8 cellular contexts compared by ENCODE assay signal in genomic region chr19:13430790-13431582, GRCh38.
DNase-seq lines count a peak whose midpoint lies in the region; ATAC-seq, FAIRE-seq and TF ChIP-seq lines count a peak whose summit lies in the region.

No MANE protein-coding gene starts in this region.

- H2BK15ac ChIP-seq in IMR-90 (ENCODE audit: low read depth, low read length) = no peak overlapping the region

- dilution Hi-C loops in IMR-90 (cut with HindIII; ENCODE audit: low sequenced_read_pairs, unreplicated experiment) = no loop called here

- H3K9me3 Mint-ChIP-seq in chondrocyte (ENCODE audit: low read depth) = peaks cover 4% of the 10 kb centered on the region
- peaks cover 5% of the 10 kb centered on the region in 2 donors for H3K9me3 Mint-ChIP-seq in stimulated activated naive CD8-positive, alpha-beta T cell treated with anti-CD3 and anti-CD28 coated beads, Interleukin-15, amount 100 ng/mL, for 72 hours

- no peak overlapping the region for H2BK20ac ChIP-seq in IMR-90 (ENCODE audit: low read depth, low read length)

- no peaks in the 10 kb centered on the region for H3K9me1 ChIP-seq in IMR-90 (ENCODE audit: insufficient read depth, low read length)

- peaks cover 3% of the 10 kb centered on the region for H3K27me3 Mint-ChIP-seq in chondrocyte (ENCODE audit: low read depth)
- H3K27me3 Mint-ChIP-seq in stimulated activated naive CD8-positive, alpha-beta T cell treated with anti-CD3 and anti-CD28 coated beads, Interleukin-15, amount 100 ng/mL, for 72 hours = peaks cover 32% of the 10 kb centered on the region

- H3K36me3 Mint-ChIP-seq in chondrocyte (ENCODE audit: low read depth) = no peaks in the 10 kb centered on the region

- CTCF ChIA-PET in IMR-90 (lab: Yijun Ruan, JAX) = interaction anchor here (1.2 kb wide), 1 partner anchor 8 kb away, joined by 3 read pairs; no protein-coding TSS in a partner anchor

- H2AK5ac ChIP-seq in IMR-90 (ENCODE audit: low read depth, low read length) = no peak overlapping the region

- intact Hi-C loops in IMR-90 (cut with micrococcal nuclease) (loop anchor here (1.0 kb wide), 3 partner anchors 65 to 158 kb away; no protein-coding TSS in a partner anchor), uterus (cut with DNase I; ENCODE audit: low total_unique reads) (no loop called here)

- 44% methylated on average over 3 of the region's 5 CpGs; no CpG with 5 or more reads in 1 of the 2 experiments for WGBS in IMR-90 (ENCODE audit: extremely low coverage in 2 of 2, insufficient read length in 1 of 2), 2 experiments

- H4K91ac ChIP-seq in IMR-90 (ENCODE audit: insufficient read depth, low read depth, low read length) = no peak overlapping the region

- H3K4me3 ChIP-seq in IMR-90 (ENCODE audit: insufficient read depth, low read depth, low read length) = no peak overlapping the region
- H3K4me3 ChIP-seq in WERI-Rb-1 (ENCODE audit: low read depth, low read length) = no peak overlapping the region
- no peak overlapping the region for H3K4me3 ChIP-seq in uterus

- no peak overlapping the region for H3K56ac ChIP-seq in IMR-90 (ENCODE audit: extremely low read depth, insufficient read depth, low read length)

- no peak overlapping the region for H3K18ac ChIP-seq in IMR-90 (ENCODE audit: low read depth, low read length)

- no peak for FAIRE-seq in D721Med (lab: Jason Lieb, UNC)

- peak overlapping the region; percentile 43 for H2AFZ ChIP-seq in IMR-90 (replicated peaks; ENCODE audit: low read length, poor library complexity)

- no TSS peak for BruUV-seq in IMR-90 (replicated peaks; lab: Mats Ljungman, UMichigan)

- H3K27ac ChIP-seq in IMR-90 (ENCODE audit: insufficient read depth, low read length) (no peak overlapping the region), WERI-Rb-1 (no peak overlapping the region), uterus (no peak overlapping the region)

- no peaks in the 10 kb centered on the region for H4K20me1 ChIP-seq in IMR-90 (ENCODE audit: insufficient read depth, low read length)

- no peak overlapping the region for H2AK9ac ChIP-seq in IMR-90 (replicated peaks; ENCODE audit: low read depth, low read length, poor library complexity)

- H3K4me1 ChIP-seq in IMR-90 (ENCODE audit: control insufficient read depth, insufficient read depth, low read length) (no peaks in the 10 kb centered on the region), uterus (no peaks in the 10 kb centered on the region)

- no peak overlapping the region for H3K4me2 ChIP-seq in IMR-90 (ENCODE audit: low read depth, low read length)

- no peak overlapping the region for H3K27ac Mint-ChIP-seq in chondrocyte (ENCODE audit: unreplicated experiment)
- no peak overlapping the region for H3K27ac Mint-ChIP-seq in stimulated activated naive CD8-positive, alpha-beta T cell treated with anti-CD3 and anti-CD28 coated beads, Interleukin-15, amount 100 ng/mL, for 72 hours

- in situ Hi-C loops in IMR-90 (cut with MboI; ENCODE audit: low sequenced_read_pairs) = no loop called here

- H3K4me1 Mint-ChIP-seq in chondrocyte (ENCODE audit: low read depth) = no peaks in the 10 kb centered on the region
- no peaks in the 10 kb centered on the region for H3K4me1 Mint-ChIP-seq in stimulated activated naive CD8-positive, alpha-beta T cell treated with anti-CD3 and anti-CD28 coated beads, Interleukin-15, amount 100 ng/mL, for 72 hours

- peak; percentile 80 for TF ChIP-seq RAD21 in IMR-90 (IDR thresholded peaks at IDR 0.05; ENCODE audit: low read length)

- H4K5ac ChIP-seq in IMR-90 (ENCODE audit: low read depth, low read length) = no peak overlapping the region

- H3K23ac ChIP-seq in IMR-90 (ENCODE audit: low read depth, low read length) = no peak overlapping the region

- H3K4me3 Mint-ChIP-seq in chondrocyte (ENCODE audit: unreplicated experiment) = no peak overlapping the region
- H3K4me3 Mint-ChIP-seq in stimulated activated naive CD8-positive, alpha-beta T cell treated with anti-CD3 and anti-CD28 coated beads, Interleukin-15, amount 100 ng/mL, for 72 hours = no peak overlapping the region

- no peak overlapping the region for H2BK5ac ChIP-seq in IMR-90 (ENCODE audit: low read depth, low read length, poor library complexity, severe bottlenecking)

- POLR2A ChIA-PET in IMR-90 (lab: Charles Lee; ENCODE audit: unreplicated experiment) = no interaction called here

- H3K36me3 ChIP-seq in IMR-90 (ENCODE audit: control insufficient read depth, insufficient read depth, low read length) = no peaks in the 10 kb centered on the region
- H3K36me3 ChIP-seq in WERI-Rb-1 = no peaks in the 10 kb centered on the region
- no peaks in the 10 kb centered on the region for H3K36me3 ChIP-seq in uterus

- H2BK120ac ChIP-seq in IMR-90 (ENCODE audit: low read depth, low read length) = no peak overlapping the region

- TF ChIP-seq POLR2A in IMR-90 (IDR thresholded peaks at IDR 0.05; ENCODE audit: low read depth, low read length) (no peak), uterus (IDR thresholded peaks at IDR 0.05) (no peak)

- no peak overlapping the region for H3K4ac ChIP-seq in IMR-90 (ENCODE audit: low read depth, low read length)

- ATAC-seq in IMR-90 (ENCODE audit: low read depth) (peak; percentile 91), HG03565 (IDR thresholded peaks at IDR 0.05; ENCODE audit: unreplicated experiment) (no peak)
- ATAC-seq in stimulated activated naive CD8-positive, alpha-beta T cell treated with anti-CD3 and anti-CD28 coated beads, Interleukin-15, amount 100 ng/mL, for 72 hours = peak; percentile 64

- DNase-seq in D721Med (ENCODE audit: insufficient read length, low spot score) = no peak
- peak; percentile 42 for DNase-seq in IMR-90
- DNase-seq in WERI-Rb-1 = peak; percentile 37
- DNase-seq in chondrocyte (ENCODE audit: low spot score) = no peak
- peak; percentile 1 for DNase-seq in midbrain (lab: John Stamatoyannopoulos, UW)
- peak; percentile 47 to 57 for DNase-seq in stimulated activated naive CD8-positive, alpha-beta T cell treated with anti-CD3 and anti-CD28 coated beads, Interleukin-15, amount 100 ng/mL, for 72 hours
- DNase-seq in uterus = no peak

- H3K79me1 ChIP-seq in IMR-90 (ENCODE audit: low read depth in 1 of 2, low read length in 2 of 2) = no peaks in the 10 kb centered on the region; a peak in 1 of 4 replicates

- no peak overlapping the region for H3K9ac ChIP-seq in IMR-90 (ENCODE audit: low read depth, low read length)

- TF ChIP-seq CTCF in D721Med (IDR thresholded peaks at IDR 0.05; ENCODE audit: insufficient read depth, missing control alignments) (peak; percentile 45), IMR-90 (conservative IDR thresholded peaks at IDR 0.05; ENCODE audit: low read depth, low read length) (peak; percentile 78), WERI-Rb-1 (IDR thresholded peaks at IDR 0.05; ENCODE audit: low read depth, low read length) (peak; percentile 78), chondrocyte (IDR thresholded peaks at IDR 0.05) (peak; percentile 76), uterus (IDR thresholded peaks at IDR 0.05) (peak in 2 of 4 experiments; percentile 14 to 31)

- H3K14ac ChIP-seq in IMR-90 (replicated peaks; ENCODE audit: low read depth, low read length) = no peak overlapping the region

- H4K8ac ChIP-seq in IMR-90 (ENCODE audit: low read depth in 2 of 2, low read length in 2 of 2) = no peak overlapping the region

- H3K27me3 ChIP-seq in IMR-90 (ENCODE audit: control insufficient read depth, insufficient read depth, low read length) = no peaks in the 10 kb centered on the region
- peaks cover 26% of the 10 kb centered on the region for H3K27me3 ChIP-seq in WERI-Rb-1 (ENCODE audit: insufficient read depth, low read depth, severe bottlenecking)
- no peaks in the 10 kb centered on the region for H3K27me3 ChIP-seq in uterus

- H3K9me3 ChIP-seq in IMR-90 (ENCODE audit: control insufficient read depth, insufficient read depth, low read length) = no peaks in the 10 kb centered on the region
- no peaks in the 10 kb centered on the region for H3K9me3 ChIP-seq in WERI-Rb-1 (ENCODE audit: severe bottlenecking)
- H3K9me3 ChIP-seq in uterus = no peaks in the 10 kb centered on the region

TF ChIP-seq in IMR-90, 13 proteins besides CTCF, POLR2A, EP300 and RAD21:
- 0 out of 2 replicates have a peak, but pooled peaks have one; percentile 15 for TF ChIP-seq MAZ (IDR thresholded peaks at IDR 0.05; ENCODE audit: borderline replicate concordance, low read depth, low read length)
- TF ChIP-seq SMC3 (IDR thresholded peaks at IDR 0.05; ENCODE audit: low read depth, low read length) = peak; percentile 91
- no peak for TF ChIP-seq CHD1 (IDR thresholded peaks at IDR 0.05; ENCODE audit: low read depth, low read length)

Comparison
In these comparisons a context has a peak if more than half of its experiments do, and no peak if none do; other contexts are left out.
1. DNase-seq: peak in IMR-90 (single experiment), WERI-Rb-1 (single experiment), midbrain (single experiment) and stimulated activated naive CD8-positive, alpha-beta T cell treated with anti-CD3 and anti-CD28 coated beads, Interleukin-15, amount 100 ng/mL, for 72 hours (2 of 2); none in D721Med (single experiment), chondrocyte (single experiment) and uterus (0 of 2).